10 cellular contexts compared by ENCODE assay signal in genomic region chr20:10524034-10524476, GRCh38.
DNase-seq lines count a peak whose midpoint lies in the region; ATAC-seq, FAIRE-seq and TF ChIP-seq lines count a peak whose summit lies in the region.
"Had no signal": no experiment of that assay in that cellular context is flagged by ENCODE, and none has a peak within 500 bp of the region (broad histone marks: within the 10 kb centered on the region; RNA-seq: fewer than 3 reads in every experiment).

No MANE protein-coding gene starts in this region.

- H3K9me3 ChIP-seq in keratinocyte (ENCODE audit: control insufficient read depth, low read depth, low read length) (no peaks in the 10 kb centered on the region), stomach smooth muscle (ENCODE audit: control insufficient read depth in 2 of 2, low read length in 2 of 2) (no peaks in the 10 kb centered on the region)

- dilution Hi-C loops in keratinocyte (cut with MboI; ENCODE audit: extremely low pct_ligation_motif_present, low sequenced_read_pairs), result no loop called here

- H3K27ac ChIP-seq in keratinocyte (ENCODE audit: control insufficient read depth, insufficient read depth, low read length) (peak overlapping the region; percentile 51), stomach smooth muscle (ENCODE audit: low read length) (peak overlapping the region; percentile 49)

- H4K20me1 ChIP-seq in keratinocyte (ENCODE audit: control insufficient read depth, extremely low read depth, insufficient read depth, low read length), result no peaks in the 10 kb centered on the region

- H3K36me3 Mint-ChIP-seq in central memory CD8-positive, alpha-beta T cell (ENCODE audit: insufficient read depth), result peaks cover 2% of the 10 kb centered on the region

- peak overlapping the region; percentile 20 for H3K27ac Mint-ChIP-seq in central memory CD8-positive, alpha-beta T cell (ENCODE audit: low read depth)
- H3K27ac Mint-ChIP-seq: activated naive CD8-positive, alpha-beta T cell had no signal

- peaks cover 19% of the 10 kb centered on the region for H3K4me1 Mint-ChIP-seq in central memory CD8-positive, alpha-beta T cell

- H3K27me3 Mint-ChIP-seq in central memory CD8-positive, alpha-beta T cell, result no peaks in the 10 kb centered on the region
- H3K27me3 Mint-ChIP-seq: activated naive CD8-positive, alpha-beta T cell had no signal

- H3K9ac ChIP-seq in keratinocyte (ENCODE audit: control insufficient read depth, extremely low read depth, insufficient read depth, low read length), result peak overlapping the region; percentile 24
- peak overlapping the region; percentile 2 to 58 for H3K9ac ChIP-seq in stomach smooth muscle (ENCODE audit: low read length in 2 of 2)

- no peak for FAIRE-seq in keratinocyte (lab: Jason Lieb, UNC)

- H3K4me1 ChIP-seq in keratinocyte (ENCODE audit: control insufficient read depth, extremely low read depth, insufficient read depth, low read length) (peaks cover 49% of the 10 kb centered on the region), stomach smooth muscle (ENCODE audit: control insufficient read depth, insufficient read depth, low read length) (peaks cover 7% of the 10 kb centered on the region)

- H3K9me3 Mint-ChIP-seq in central memory CD8-positive, alpha-beta T cell, result no peaks in the 10 kb centered on the region

- H3K36me3 ChIP-seq in keratinocyte (ENCODE audit: control insufficient read depth in 2 of 2, extremely low read depth in 1 of 2, insufficient read depth in 2 of 2, low read length in 2 of 2), result peaks cover 0 to 1% of the 10 kb centered on the region in 2 experiments
- H3K36me3 ChIP-seq in stomach smooth muscle (ENCODE audit: control insufficient read depth in 2 of 2, insufficient read depth in 2 of 2, low read length in 2 of 2), result no peaks in the 10 kb centered on the region

- H3K4me3 ChIP-seq in keratinocyte (ENCODE audit: control insufficient read depth in 2 of 3, extremely low read depth in 1 of 3, insufficient read depth in 2 of 3, low read depth in 1 of 3, low read length in 3 of 3) (no peak overlapping the region), stomach smooth muscle (ENCODE audit: low read length in 2 of 2) (peak overlapping the region in 1 of 2 donors; percentile 44)

- peak overlapping the region; percentile 33 for H3K4me2 ChIP-seq in keratinocyte (ENCODE audit: control insufficient read depth, extremely low read depth, insufficient read depth, low read depth, low read length)

- H3K27me3 ChIP-seq in keratinocyte (ENCODE audit: control insufficient read depth, extremely low read depth, insufficient read depth, low read length) (no peaks in the 10 kb centered on the region), stomach smooth muscle (ENCODE audit: control insufficient read depth in 1 of 2, insufficient read depth in 2 of 2, low read length in 2 of 2) (no peaks in the 10 kb centered on the region)

- TF ChIP-seq CTCF in keratinocyte (optimal IDR thresholded peaks at IDR 0.05 in 1 of 3, IDR thresholded peaks at IDR 0.05 in 1 of 3, conservative IDR thresholded peaks at IDR 0.05 in 1 of 3; ENCODE audit: extremely low read depth in 1 of 3, insufficient read depth in 2 of 3, low read length in 3 of 3), result no peak

- DNase-seq in NCI-H146 treated with DMSO at 0.1 percent for 48 hours (lab: John Stamatoyannopoulos, UW; ENCODE audit: unreplicated experiment), result peak; percentile 93
- no peak for DNase-seq in central memory CD8-positive, alpha-beta T cell (ENCODE audit: low spot score in 2 of 2)
- DNase-seq in keratinocyte (ENCODE audit: low read depth, low spot score), result no peak
- no peak for DNase-seq in NCI-H187 treated with DMSO at 0.1 percent for 48 hours (lab: John Stamatoyannopoulos, UW)
- no peak for DNase-seq in activated CD4-positive, alpha-beta T cell treated with anti-CD3 and anti-CD28 coated beads for 48 hours
- no peak for DNase-seq in mesenteric fat pad (ENCODE audit: low spot score)
- DNase-seq in SW 1271 (lab: John Stamatoyannopoulos, UW), result no peak

- H2AFZ ChIP-seq in keratinocyte (ENCODE audit: control insufficient read depth, low read length), result no peak overlapping the region

- ATAC-seq in central memory CD8-positive, alpha-beta T cell (replicated peaks; ENCODE audit: extremely low read depth, poor library complexity, severe bottlenecking), result no peak
- ATAC-seq: left lobe of liver had no signal

- peaks cover 3% of the 10 kb centered on the region for H3K9me1 ChIP-seq in keratinocyte (ENCODE audit: control insufficient read depth, extremely low read depth, insufficient read depth, low read length)

- peaks cover 10% of the 10 kb centered on the region for H3K79me2 ChIP-seq in keratinocyte (ENCODE audit: control insufficient read depth, insufficient read depth, low read length)

- no peak overlapping the region for H3K4me3 Mint-ChIP-seq in central memory CD8-positive, alpha-beta T cell
- H3K4me3 Mint-ChIP-seq: activated naive CD8-positive, alpha-beta T cell had no signal
